ENCODE assay signal across 8 cellular contexts in genomic region chr3:4466783-4467521, GRCh38. TPM values are rescaled to one million over a fixed set of nuclear protein-coding genes. Genes with fewer than 3 reads are reported as not detected.
DNase-seq lines count a peak whose midpoint lies in the region; TF ChIP-seq lines count a peak whose summit lies in the region.

TSS of gene SUMF1 (minus strand) at chr3:4467269. CDS start at chr3:4467245, 24 bp downstream.

- no peaks in the 10 kb centered on the region for H3K9me3 ChIP-seq in H9 (ENCODE audit: control insufficient read depth, low read depth, low read length)
- H3K9me3 ChIP-seq in trophoblast cell (ENCODE audit: insufficient read depth, low read depth, low read length): no peaks in the 10 kb centered on the region
- no peaks in the 10 kb centered on the region for H3K9me3 ChIP-seq in tibial artery

- no peak within 1 kb of the TSS for H3T11ph ChIP-seq in H9 (ENCODE audit: low read length)

- H2BK12ac ChIP-seq in H9 (ENCODE audit: insufficient read length, low read depth, low read length) (no peak within 1 kb of the TSS), trophoblast cell (ENCODE audit: low read length) (no peak within 1 kb of the TSS)

- H3K18ac ChIP-seq in H9 (ENCODE audit: insufficient read length, low read depth, low read length) (peak within 1 kb of the TSS; percentile 84), trophoblast cell (ENCODE audit: low read length) (peak within 1 kb of the TSS; percentile 85)

- H2AFZ ChIP-seq in H9 (ENCODE audit: low read length) (no peak within 1 kb of the TSS), trophoblast cell (ENCODE audit: insufficient read depth, low read length, poor library complexity) (peak within 1 kb of the TSS; percentile 98)

- no peak within 1 kb of the TSS for H2BK20ac ChIP-seq in H9 (ENCODE audit: low read depth, low read length, poor library complexity, severe bottlenecking)

- no peak within 1 kb of the TSS for H3K23ac ChIP-seq in H9 (ENCODE audit: insufficient read length, low read depth, low read length)
- H3K23ac ChIP-seq in trophoblast cell (ENCODE audit: low read length): no peak within 1 kb of the TSS

- H3K79me2 ChIP-seq in H9 (ENCODE audit: insufficient read depth, low read length) (no peaks in the 10 kb centered on the region), trophoblast cell (ENCODE audit: control insufficient read depth, insufficient read depth, low read length, poor library complexity) (no peaks in the 10 kb centered on the region)

- H3K14ac ChIP-seq in H9 (ENCODE audit: insufficient read depth, low read length): peak within 1 kb of the TSS; percentile 93
- peak within 1 kb of the TSS; percentile 86 for H3K14ac ChIP-seq in trophoblast cell (ENCODE audit: low read length)

- H2BK15ac ChIP-seq in H9 (ENCODE audit: low read depth, low read length): no peak within 1 kb of the TSS; the same call in 1 of the 2 replicates

- peak within 1 kb of the TSS; percentile 88 to 99 (median 99) for H3K27ac Mint-ChIP-seq in H9

- H3K27me3 Mint-ChIP-seq in H9 (ENCODE audit: low read depth): peaks cover 7% of the 10 kb centered on the region

- H2AK5ac ChIP-seq in H9 (ENCODE audit: insufficient read length, low read length) (no peak within 1 kb of the TSS), trophoblast cell (ENCODE audit: low read length) (no peak within 1 kb of the TSS)

- H3K36me3 ChIP-seq in GM06990 (ENCODE audit: control insufficient read depth, insufficient read depth, low read length) (no peaks in the 10 kb centered on the region), trophoblast cell (ENCODE audit: control insufficient read depth in 1 of 2, insufficient read depth in 2 of 2, low read length in 2 of 2) (no peaks in the 10 kb centered on the region), tibial artery (no peaks in the 10 kb centered on the region)

- H4K91ac ChIP-seq in H9 (ENCODE audit: insufficient read length, low read depth, low read length) (no peak within 1 kb of the TSS), trophoblast cell (ENCODE audit: low read depth, low read length) (peak within 1 kb of the TSS; percentile 65)

- no peak within 1 kb of the TSS for H4K8ac ChIP-seq in H9 (replicated peaks; ENCODE audit: insufficient read length, low read depth, low read length)
- H4K8ac ChIP-seq in trophoblast cell (ENCODE audit: low read depth, low read length): peak within 1 kb of the TSS; percentile 98

- peak within 1 kb of the TSS; percentile 91 for H4K12ac ChIP-seq in trophoblast cell (ENCODE audit: low read depth, low read length)

- TF ChIP-seq CTCF in GM06990 (IDR thresholded peaks at IDR 0.05; ENCODE audit: insufficient read depth, low read length, poor library complexity, severe bottlenecking) (no peak), H9 (conservative IDR thresholded peaks at IDR 0.05) (no peak), tibial artery (IDR thresholded peaks at IDR 0.05) (no peak)

- H3K36me3 Mint-ChIP-seq in H9 (ENCODE audit: insufficient read depth in 1 of 3, low read depth in 3 of 3): peaks cover 0 to 1% (median 0%) of the 10 kb centered on the region in 3 experiments; a peak in 1 of 7 replicates

- no peak within 1 kb of the TSS for H2BK120ac ChIP-seq in H9 (ENCODE audit: low read depth, low read length, poor library complexity, severe bottlenecking)
- no peak within 1 kb of the TSS for H2BK120ac ChIP-seq in trophoblast cell (ENCODE audit: insufficient read depth, low read length, poor library complexity)

- H3K4me3 ChIP-seq in GM06990 (replicated peaks; ENCODE audit: low read depth, low read length) (peak within 1 kb of the TSS; percentile 90), trophoblast cell (ENCODE audit: low read depth, low read length) (peak within 1 kb of the TSS; percentile 100), tibial artery (peak within 1 kb of the TSS; percentile 83 to 96)

- H3K4me3 Mint-ChIP-seq in H9: peak within 1 kb of the TSS; percentile 91 to 95

- intact Hi-C loops in cardiac septum (cut with DNase I): loop anchor here (1.0 kb wide), 1 partner anchor 26 kb away; the partner anchor contains the start of gene ITPR1
- intact Hi-C loops in tibial artery (cut with DNase I; ENCODE audit: low total_unique reads): no loop called here

- H3K4me1 ChIP-seq in H9 (ENCODE audit: insufficient read depth, low read length): no peaks in the 10 kb centered on the region
- H3K4me1 ChIP-seq in trophoblast cell (ENCODE audit: control insufficient read depth in 1 of 2, insufficient read depth in 2 of 2, low read length in 2 of 2): peaks cover 0 to 3% of the 10 kb centered on the region in 2 experiments
- H3K4me1 ChIP-seq in tibial artery: peaks cover 0 to 14% (median 9%) of the 10 kb centered on the region in 4 donors

- H3K27me3 ChIP-seq in GM06990 (replicated peaks; ENCODE audit: control insufficient read depth, insufficient read depth, low read length): no peaks in the 10 kb centered on the region
- H3K27me3 ChIP-seq in H9 (ENCODE audit: insufficient read depth, low read length): no peaks in the 10 kb centered on the region
- no peaks in the 10 kb centered on the region for H3K27me3 ChIP-seq in trophoblast cell (ENCODE audit: insufficient read depth, low read length)
- H3K27me3 ChIP-seq in tibial artery: no peaks in the 10 kb centered on the region

- no peaks in the 10 kb centered on the region for H4K20me1 ChIP-seq in H9 (ENCODE audit: control insufficient read depth, insufficient read depth, insufficient read length)

- H3K27ac ChIP-seq in H9 (ENCODE audit: insufficient read length, low read depth, low read length) (peak within 1 kb of the TSS; percentile 11), adipose tissue (ENCODE audit: low read depth, low read length) (peak within 1 kb of the TSS; percentile 86), trophoblast cell (ENCODE audit: low read depth, low read length) (no peak within 1 kb of the TSS), tibial artery (peak within 1 kb of the TSS; percentile 83 to 88)

- H3K56ac ChIP-seq in H9 (ENCODE audit: insufficient read length, low read depth, low read length): no peak within 1 kb of the TSS

- H3K4ac ChIP-seq in H9 (ENCODE audit: low read depth, low read length): no peak within 1 kb of the TSS
- H3K4ac ChIP-seq in trophoblast cell (ENCODE audit: low read depth, low read length): peak within 1 kb of the TSS; percentile 40

- H3K9ac ChIP-seq in H9 (ENCODE audit: extremely low read depth, insufficient read length, low read length): peak within 1 kb of the TSS; percentile 86
- peak within 1 kb of the TSS; percentile 97 for H3K9ac ChIP-seq in trophoblast cell (ENCODE audit: low read length)

- H3K4me1 Mint-ChIP-seq in H9: peaks cover 3 to 7% of the 10 kb centered on the region in 2 experiments

- H4K5ac ChIP-seq in H9 (ENCODE audit: insufficient read length, low read depth, low read length): peak within 1 kb of the TSS; percentile 74

- H3K9me3 Mint-ChIP-seq in H9: no peaks in the 10 kb centered on the region

- H3K4me2 ChIP-seq in H9 (ENCODE audit: insufficient read depth, insufficient read length, low read length) (peak within 1 kb of the TSS; percentile 46), trophoblast cell (ENCODE audit: low read length) (peak within 1 kb of the TSS; percentile 70)

- H3K23me2 ChIP-seq in H9 (ENCODE audit: insufficient read length, low read depth, low read length, poor library complexity, severe bottlenecking): peaks cover 3% of the 10 kb centered on the region

- no peak within 1 kb of the TSS for H2BK5ac ChIP-seq in H9 (ENCODE audit: insufficient read length, low read length)
- H2BK5ac ChIP-seq in trophoblast cell (ENCODE audit: low read depth, low read length, poor library complexity): no peak within 1 kb of the TSS

- H3K79me1 ChIP-seq in H9 (ENCODE audit: insufficient read depth, low read depth, low read length, poor library complexity, severe bottlenecking): no peaks in the 10 kb centered on the region
- H3K79me1 ChIP-seq in trophoblast cell (ENCODE audit: low read length): peaks cover 2% of the 10 kb centered on the region

- no CpG with 5 or more reads among the region's 47 CpGs for WGBS in H9 (ENCODE audit: extremely low coverage, insufficient read length, low lambda C conversion rate)
- WGBS in adipose tissue, 3 donors: 0 to 1% (median 1%) methylated on average over 47 of the region's 47 CpGs
- no CpG with 5 or more reads among the region's 47 CpGs for WGBS in trophoblast cell (ENCODE audit: extremely low coverage, insufficient coverage, insufficient read length)

- DNase-seq in GM06990 (ENCODE audit: extremely low read depth, insufficient read length): peak; percentile 81
- peak; percentile 83 for DNase-seq in H9
- peak; percentile 66 for DNase-seq in M059J (ENCODE audit: low read depth)
- DNase-seq in SW480 (ENCODE audit: low spot score): peak; percentile 77
- peak; percentile 92 for DNase-seq in cardiac septum (ENCODE audit: low spot score)
- DNase-seq in trophoblast cell: peak; percentile 77 to 87
- DNase-seq in tibial artery: peak; percentile 79 to 85

RNA-seq across cellular contexts. Expression of gene SUMF1, which starts in this region (rescaled TPM):
- total RNA-seq in H9 (2021) (9.5 and 10.6 TPM in 2 replicates), cardiac septum (10.4 TPM)
- total RNA-seq in M059J (2014; rRNA removed; shearing (Covaris generic)): 10.3 and 21.8 TPM in 2 replicates
- polyA plus RNA-seq in adipose tissue: 10 to 100 TPM; 11.5 to 19.7 (median 16.5) TPM
- 12.2 and 12.4 TPM in 2 replicates for polyA plus RNA-seq in trophoblast cell (2013)
